10 cellular contexts compared by ENCODE assay signal in genomic region chr1:9593147-9593491, GRCh38. TPM values are rescaled to one million over a fixed set of nuclear protein-coding genes. Genes with fewer than 3 reads are reported as not detected.
DNase-seq lines count a peak whose midpoint lies in the region; TF ChIP-seq lines count a peak whose summit lies in the region.
"Had no signal": no experiment of that assay in that cellular context is flagged by ENCODE, and none has a peak within 500 bp of the region (broad histone marks: within the 10 kb centered on the region; RNA-seq: fewer than 3 reads in every experiment).

No MANE protein-coding gene starts in this region.

- H3K27me3 ChIP-seq in BE2C = no peaks in the 10 kb centered on the region
- no peaks in the 10 kb centered on the region for H3K27me3 ChIP-seq in ectodermal cell (ENCODE audit: control insufficient read depth, insufficient read depth, low read length, poor library complexity, severe bottlenecking)
- no peaks in the 10 kb centered on the region for H3K27me3 ChIP-seq in thyroid gland

- WGBS in ectodermal cell, 2 experiments = 70 to 73% methylated on average over 9 of the region's 9 CpGs
- 68 to 70% methylated on average over 9 of the region's 9 CpGs for WGBS in thyroid gland, 2 donors

- no peak for TF ChIP-seq CTCF in BE2C (IDR thresholded peaks at IDR 0.05; ENCODE audit: low read depth, low read length)
- TF ChIP-seq CTCF in HFFc6 (IDR thresholded peaks at IDR 0.05) = no peak
- TF ChIP-seq CTCF in neural crest cell (conservative IDR thresholded peaks at IDR 0.05) = no peak
- TF ChIP-seq CTCF in thyroid gland (IDR thresholded peaks at IDR 0.05) = no peak

- H3K9me3 ChIP-seq in BE2C = no peaks in the 10 kb centered on the region
- H3K9me3 ChIP-seq in ectodermal cell (ENCODE audit: control insufficient read depth, low read length) = no peaks in the 10 kb centered on the region
- H3K9me3 ChIP-seq in thyroid gland = no peaks in the 10 kb centered on the region

- no peak overlapping the region for H3K4me3 Mint-ChIP-seq in HFFc6
- peak overlapping the region; percentile 92 for H3K4me3 Mint-ChIP-seq in neural crest cell

- H3K4me1 Mint-ChIP-seq in HFFc6 (ENCODE audit: low read depth) (peaks cover 25% of the 10 kb centered on the region), neural crest cell (peaks cover 42% of the 10 kb centered on the region)

- H3K4me1 ChIP-seq in BE2C (peaks cover 55% of the 10 kb centered on the region), ectodermal cell (ENCODE audit: control insufficient read depth, insufficient read depth, low read length) (peaks cover 46% of the 10 kb centered on the region), thyroid gland (peaks cover 17 to 33% of the 10 kb centered on the region in 2 donors)

- H3K36me3 Mint-ChIP-seq in HFFc6 (ENCODE audit: low read depth) (no peaks in the 10 kb centered on the region; the same call in 1 of the 2 replicates), neural crest cell (ENCODE audit: low read depth) (peaks cover 4% of the 10 kb centered on the region)
- H3K36me3 Mint-ChIP-seq: CD4-positive, CD25-positive, alpha-beta regulatory T cell; IgD-negative memory B cell had no signal

- H3K4me3 ChIP-seq in BE2C (ENCODE audit: low read depth, low read length) (peak overlapping the region; percentile 16; the same call in 1 of the 2 replicates), ectodermal cell (ENCODE audit: insufficient read depth, low read depth, low read length) (peak overlapping the region; percentile 3), thyroid gland (replicated peaks in 1 of 3) (no peak overlapping the region)

- H3K9me3 Mint-ChIP-seq in HFFc6 (no peaks in the 10 kb centered on the region), neural crest cell (no peaks in the 10 kb centered on the region)
- H3K9me3 Mint-ChIP-seq: CD4-positive, CD25-positive, alpha-beta regulatory T cell; IgD-negative memory B cell had no signal

- DNase-seq in BE2C (no peak), HFFc6 (no peak), neural crest cell (ENCODE audit: low read depth, low spot score) (no peak), thyroid gland (no peak), H4 (ENCODE audit: low spot score) (no peak), 8988T (no peak)
- DNase-seq in activated CD4-positive, alpha-beta T cell treated with anti-CD3 and anti-CD28 coated beads for 1 hour = no peak

- H3K27ac Mint-ChIP-seq in HFFc6 (peak overlapping the region; percentile 58), neural crest cell (ENCODE audit: unreplicated experiment) (peak overlapping the region; percentile 75)

- intact Hi-C loops in thyroid gland (cut with DNase I) = no loop called here

- H3K27ac ChIP-seq in ectodermal cell (ENCODE audit: insufficient read depth, low read depth, low read length, poor library complexity, severe bottlenecking) (peak overlapping the region; percentile 52), thyroid gland (peak overlapping the region in 1 of 3 donors; percentile 24)

- H3K27me3 Mint-ChIP-seq in HFFc6 (ENCODE audit: insufficient read depth) (peaks cover 2% of the 10 kb centered on the region; the same call in 1 of the 2 replicates), neural crest cell (ENCODE audit: low read depth) (no peaks in the 10 kb centered on the region)
- H3K27me3 Mint-ChIP-seq: CD4-positive, CD25-positive, alpha-beta regulatory T cell; IgD-negative memory B cell had no signal

- peaks cover 18% of the 10 kb centered on the region for H3K36me3 ChIP-seq in BE2C
- H3K36me3 ChIP-seq in ectodermal cell (ENCODE audit: control insufficient read depth, insufficient read depth, low read length) = peaks cover 4% of the 10 kb centered on the region
- H3K36me3 ChIP-seq in thyroid gland = no peaks in the 10 kb centered on the region

- no peak for TF ChIP-seq POLR2A in thyroid gland (IDR thresholded peaks at IDR 0.05)

RNA-seq across cellular contexts. Expression of gene TMEM201, which starts 4.4 kb away (rescaled TPM):
- polyA plus RNA-seq in BE2C (2012; ENCODE audit: insufficient read depth, insufficient read length, low read depth) = 86.2 TPM
- 10 to 100 TPM; 10.5 to 14.0 (median 11.2) TPM for total RNA-seq in HFFc6 (2021; fragmentation: NEBNext Ultra II Directional; extraction: Animal tissue kit (Norgen Biotek cat#: 25700))
- 17.4 TPM for polyA plus RNA-seq in ectodermal cell (2013, experiment 1 of 4)
- polyA plus RNA-seq in ectodermal cell (2013, experiment 2 of 4) = 16.9 TPM
- 11.7 TPM for polyA plus RNA-seq in ectodermal cell (2013, experiment 3 of 4)
- polyA plus RNA-seq in ectodermal cell (2013, experiment 4 of 4) = 15.4 TPM
- 40.7 and 41.4 TPM in 2 replicates for total RNA-seq in neural crest cell
- 10 to 100 TPM in 1 of 4 donors, 1 to 10 TPM in 3; 3.0 to 11.3 (median 8.5) TPM for total RNA-seq in thyroid gland
- 3.9 and 5.0 TPM in 2 replicates for total RNA-seq in H4 (2014; rRNA removed; shearing (Covaris generic))

RNA-seq across cellular contexts. Expression of gene SLC25A33, which starts 53.9 kb away (rescaled TPM):
- 10.7 TPM for polyA plus RNA-seq in BE2C (2012; ENCODE audit: insufficient read depth, insufficient read length, low read depth)
- 1 to 10 TPM; 3.3 to 4.7 (median 4.0) TPM for total RNA-seq in HFFc6 (2021; fragmentation: NEBNext Ultra II Directional; extraction: Animal tissue kit (Norgen Biotek cat#: 25700))
- 10.1 TPM for polyA plus RNA-seq in ectodermal cell (2013, experiment 1 of 4)
- polyA plus RNA-seq in ectodermal cell (2013, experiment 2 of 4) = 10.5 TPM
- polyA plus RNA-seq in ectodermal cell (2013, experiment 3 of 4) = 9.5 TPM
- polyA plus RNA-seq in ectodermal cell (2013, experiment 4 of 4) = 8.7 TPM
- total RNA-seq in neural crest cell = 13.3 and 13.5 TPM in 2 replicates
- total RNA-seq in thyroid gland = 10 to 100 TPM; 10.6 to 16.6 (median 14.7) TPM
- 13.1 and 13.4 TPM in 2 replicates for total RNA-seq in H4 (2014; rRNA removed; shearing (Covaris generic))

RNA-seq across cellular contexts. Expression of gene PIK3CD, which starts 58.4 kb away (rescaled TPM):
- not detected for polyA plus RNA-seq in BE2C (2012; ENCODE audit: insufficient read depth, insufficient read length, low read depth)
- 10 to 100 TPM in 2 of 6 experiments, 1 to 10 TPM in 4; 7.3 to 14.6 (median 9.2) TPM for total RNA-seq in HFFc6 (2021; fragmentation: NEBNext Ultra II Directional; extraction: Animal tissue kit (Norgen Biotek cat#: 25700))
- 5.2 TPM for polyA plus RNA-seq in ectodermal cell (2013, experiment 1 of 4)
- 6.6 TPM for polyA plus RNA-seq in ectodermal cell (2013, experiment 2 of 4)
- polyA plus RNA-seq in ectodermal cell (2013, experiment 3 of 4) = 5.0 TPM
- 5.2 TPM for polyA plus RNA-seq in ectodermal cell (2013, experiment 4 of 4)
- total RNA-seq in neural crest cell (1.2 and 1.9 TPM in 2 replicates), thyroid gland (1 to 10 TPM; 5.9 to 9.5 (median 7.7) TPM)
- total RNA-seq in H4 (2014; rRNA removed; shearing (Covaris generic)) = 2.3 and 3.1 TPM in 2 replicates

Comparison
In these comparisons a context has a peak if more than half of its experiments do, and no peak if none do; other contexts are left out.
1. H3K4me3 ChIP-seq: peak in BE2C (single experiment) and ectodermal cell (single experiment); none in thyroid gland (0 of 3).